Comparison of ENCODE assay signal across 19 cellular contexts in the genomic region with DNA sequence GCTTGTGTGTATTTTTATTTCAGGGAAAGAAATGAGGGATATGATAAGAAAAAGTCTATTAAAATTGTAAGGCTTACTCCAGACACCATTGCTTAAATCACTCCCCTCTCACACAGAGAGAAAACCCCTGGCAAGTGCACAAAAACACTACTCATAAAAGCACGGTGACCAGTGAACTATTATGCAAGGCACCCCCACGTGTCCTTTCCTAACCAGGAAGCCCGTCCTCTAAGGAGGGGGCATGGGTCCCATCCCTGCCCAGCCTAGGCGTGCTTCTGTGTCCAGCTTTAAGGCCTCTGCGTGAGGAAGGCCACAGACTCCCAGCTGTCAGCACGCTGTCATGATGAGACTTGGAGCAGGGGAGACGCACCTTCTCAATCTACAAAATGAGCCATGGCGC.
DNase-seq lines count a peak whose midpoint lies in the region; ATAC-seq, FAIRE-seq and TF ChIP-seq lines count a peak whose summit lies in the region.
"Had no signal": no experiment of that assay in that cellular context is flagged by ENCODE, and none has a peak within 500 bp of the region (broad histone marks: within the 10 kb centered on the region; RNA-seq: fewer than 3 reads in every experiment).

No MANE protein-coding gene starts in this region.

- no peak overlapping the region for H4K5ac ChIP-seq in IMR-90 (ENCODE audit: low read depth, low read length)

- DNase-seq in AG08395 (ENCODE audit: low spot score) (peak; percentile 47), IMR-90 (peak; percentile 56), endothelial cell of umbilical vein (ENCODE audit: low read depth, low spot score) (no peak), ovary (peak in 4 of 5 donors; percentile 40 to 72 (median 59)), anterior cingulate cortex (lab: John Stamatoyannopoulos, UW) (no peak), kidney (no peak), midbrain (lab: John Stamatoyannopoulos, UW) (no peak)
- DNase-seq: activated CD4-positive, CD25-positive, alpha-beta regulatory T cell treated with anti-CD3 and anti-CD28 coated beads, Interleukin-2, amount 50 U/mL, for 72 hours; activated effector memory CD4-positive, alpha-beta T cell treated with Interleukin-2 at 50 U/mL for 16 hours; left cardiac atrium; NCI-H1092 treated with DMSO at 0.1 percent for 48 hours; NCI-H69; OCI-M1; right cardiac atrium; T-helper 9 cell had no signal

- H3K4me3 ChIP-seq in IMR-90 (ENCODE audit: insufficient read depth, low read depth, low read length) (no peak overlapping the region), endothelial cell of umbilical vein (replicated peaks in 1 of 3; ENCODE audit: insufficient read depth in 1 of 3, low read depth in 1 of 3, low read length in 3 of 3) (no peak overlapping the region), ovary (no peak overlapping the region), kidney (ENCODE audit: low read length in 2 of 2) (no peak overlapping the region)
- H3K4me3 ChIP-seq: body of pancreas had no signal

- no peak overlapping the region for H3K56ac ChIP-seq in IMR-90 (ENCODE audit: extremely low read depth, insufficient read depth, low read length)

- H2AFZ ChIP-seq in IMR-90 (replicated peaks; ENCODE audit: low read length, poor library complexity), result no peak overlapping the region
- no peak overlapping the region for H2AFZ ChIP-seq in endothelial cell of umbilical vein (ENCODE audit: low read depth, low read length)

- H4K91ac ChIP-seq in IMR-90 (ENCODE audit: insufficient read depth, low read depth, low read length), result no peak overlapping the region

- no peak overlapping the region for H2BK120ac ChIP-seq in IMR-90 (ENCODE audit: low read depth, low read length)

- H3K27me3 ChIP-seq in IMR-90 (ENCODE audit: control insufficient read depth, insufficient read depth, low read length) (no peaks in the 10 kb centered on the region), endothelial cell of umbilical vein (ENCODE audit: control insufficient read depth in 2 of 2, insufficient read depth in 2 of 2, low read length in 2 of 2) (no peaks in the 10 kb centered on the region), ovary (no peaks in the 10 kb centered on the region)
- H3K27me3 ChIP-seq: body of pancreas had no signal

- peaks cover 0 to 14% of the 10 kb centered on the region in 2 experiments; a peak in 1 of 4 replicates for H3K79me1 ChIP-seq in IMR-90 (ENCODE audit: low read depth in 1 of 2, low read length in 2 of 2)

- no peaks in the 10 kb centered on the region for H3K79me2 ChIP-seq in endothelial cell of umbilical vein (ENCODE audit: control insufficient read depth, insufficient read depth, low read length)

- in situ Hi-C loops in IMR-90 (cut with MboI; ENCODE audit: low sequenced_read_pairs), result loop anchor here (5.0 kb wide), 1 partner anchor 605 kb away; no protein-coding TSS in a partner anchor

- TF ChIP-seq POLR2A in IMR-90 (IDR thresholded peaks at IDR 0.05; ENCODE audit: low read depth, low read length), result no peak
- no peak for TF ChIP-seq POLR2A in endothelial cell of umbilical vein (IDR thresholded peaks at IDR 0.05; ENCODE audit: low read depth, low read length)
- no peak for TF ChIP-seq POLR2A in ovary (IDR thresholded peaks at IDR 0.05)

- BruUV-seq in IMR-90 (replicated peaks; lab: Mats Ljungman, UMichigan) (TSS peak; percentile 32), endothelial cell of umbilical vein (replicated peaks; lab: Mats Ljungman, UMichigan) (TSS peak; percentile 8)

- H2BK15ac ChIP-seq in IMR-90 (ENCODE audit: low read depth, low read length), result no peak overlapping the region

- H2AK9ac ChIP-seq in IMR-90 (replicated peaks; ENCODE audit: low read depth, low read length, poor library complexity), result peak overlapping the region; percentile 7

- POLR2A ChIA-PET in IMR-90 (lab: Charles Lee; ENCODE audit: unreplicated experiment) (no interaction called here), endothelial cell of umbilical vein (lab: Charles Lee) (no interaction called here)

- no peak overlapping the region for H4K8ac ChIP-seq in IMR-90 (ENCODE audit: low read depth in 2 of 2, low read length in 2 of 2)

- no peak for ATAC-seq in IMR-90 (ENCODE audit: low read depth)
- ATAC-seq in GM21515 (IDR thresholded peaks at IDR 0.05; ENCODE audit: unreplicated experiment), result no peak
- ATAC-seq: body of pancreas, left cardiac atrium, right cardiac atrium had no signal

- H3K4me2 ChIP-seq in IMR-90 (ENCODE audit: low read depth, low read length) (no peak overlapping the region), endothelial cell of umbilical vein (ENCODE audit: insufficient read depth, low read length) (no peak overlapping the region)
- H3K4me2 ChIP-seq: KMS-11 had no signal

- H4K20me1 ChIP-seq in IMR-90 (ENCODE audit: insufficient read depth, low read length) (peaks cover 17% of the 10 kb centered on the region), endothelial cell of umbilical vein (replicated peaks; ENCODE audit: control insufficient read depth, extremely low read depth, insufficient read depth, low read length) (no peaks in the 10 kb centered on the region)

- H3K36me3 ChIP-seq in IMR-90 (ENCODE audit: control insufficient read depth, insufficient read depth, low read length) (peaks cover 38% of the 10 kb centered on the region), endothelial cell of umbilical vein (ENCODE audit: control insufficient read depth in 2 of 2, extremely low read depth in 1 of 2, insufficient read depth in 2 of 2, low read length in 2 of 2) (peaks cover 4 to 5% of the 10 kb centered on the region in 2 experiments), ovary (no peaks in the 10 kb centered on the region), kidney (ENCODE audit: control insufficient read depth in 1 of 2, insufficient read depth in 2 of 2, low read length in 2 of 2) (no peaks in the 10 kb centered on the region)

- intact Hi-C loops in IMR-90 (cut with micrococcal nuclease), result no loop called here
- intact Hi-C loops in endothelial cell of umbilical vein (cut with micrococcal nuclease), result no loop called here
- intact Hi-C loops in ovary (cut with DNase I), result loop anchor here in 2 of 4 donors (5.0 kb wide), 2 partner anchors 600 to 605 kb away; no protein-coding TSS in a partner anchor
- intact Hi-C loops in kidney (cut with DNase I), result no loop called here

- no peak for TF ChIP-seq EP300 in ovary (IDR thresholded peaks at IDR 0.05)

- no CpG with 5 or more reads among the region's 8 CpGs for WGBS in IMR-90 (ENCODE audit: extremely low coverage in 2 of 2, insufficient read length in 1 of 2), 2 experiments
- 51 to 54% (median 52%) methylated on average over 8 of the region's 8 CpGs for WGBS in ovary, 3 donors

- no peak overlapping the region for H2BK5ac ChIP-seq in IMR-90 (ENCODE audit: low read depth, low read length, poor library complexity, severe bottlenecking)

- H3K9me1 ChIP-seq in IMR-90 (ENCODE audit: insufficient read depth, low read length) (peaks cover 3% of the 10 kb centered on the region; the same call in 1 of the 2 replicates), endothelial cell of umbilical vein (replicated peaks; ENCODE audit: control insufficient read depth, extremely low read depth, insufficient read depth, low read length) (no peaks in the 10 kb centered on the region)

- CTCF ChIA-PET in IMR-90 (lab: Yijun Ruan, JAX) (no interaction called here), endothelial cell of umbilical vein (lab: Charles Lee) (no interaction called here)

- no peak overlapping the region for H2AK5ac ChIP-seq in IMR-90 (ENCODE audit: low read depth, low read length)

- H3K18ac ChIP-seq in IMR-90 (ENCODE audit: low read depth, low read length), result no peak overlapping the region

- no peak overlapping the region for H3K9ac ChIP-seq in IMR-90 (ENCODE audit: low read depth, low read length)
- no peak overlapping the region for H3K9ac ChIP-seq in endothelial cell of umbilical vein (replicated peaks; ENCODE audit: extremely low read depth, insufficient read depth, low read length)
- no peak overlapping the region for H3K9ac ChIP-seq in kidney (ENCODE audit: low read length in 2 of 2)
- H3K9ac ChIP-seq: KMS-11 had no signal

- dilution Hi-C loops in IMR-90 (cut with HindIII; ENCODE audit: low sequenced_read_pairs, unreplicated experiment), result no loop called here
- dilution Hi-C loops in endothelial cell of umbilical vein (cut with MboI; ENCODE audit: extremely low pct_ligation_motif_present, low sequenced_read_pairs), result no loop called here

- H3K4me1 ChIP-seq in IMR-90 (ENCODE audit: control insufficient read depth, insufficient read depth, low read length) (peaks cover 4% of the 10 kb centered on the region), endothelial cell of umbilical vein (ENCODE audit: control insufficient read depth, extremely low read depth, insufficient read depth, low read length) (peaks cover 16% of the 10 kb centered on the region), ovary (ENCODE audit: insufficient read depth) (peaks cover 6% of the 10 kb centered on the region), kidney (ENCODE audit: control insufficient read depth in 1 of 2, insufficient read depth in 1 of 2, low read depth in 1 of 2, low read length in 2 of 2) (peaks cover 5 to 8% of the 10 kb centered on the region in 2 donors)
- H3K4me1 ChIP-seq: body of pancreas had no signal

- H2BK20ac ChIP-seq in IMR-90 (ENCODE audit: low read depth, low read length), result no peak overlapping the region

- H3K4ac ChIP-seq in IMR-90 (ENCODE audit: low read depth, low read length), result no peak overlapping the region

- FAIRE-seq in endothelial cell of umbilical vein (lab: Jason Lieb, UNC) (no peak), kidney (lab: Jason Lieb, UNC) (no peak)
- FAIRE-seq: H54 had no signal

- no peak overlapping the region for H3K23ac ChIP-seq in IMR-90 (ENCODE audit: low read depth, low read length)

- no peak overlapping the region for H3K14ac ChIP-seq in IMR-90 (replicated peaks; ENCODE audit: low read depth, low read length)

- no peak overlapping the region for H3K27ac ChIP-seq in IMR-90 (ENCODE audit: insufficient read depth, low read length)
- no peak overlapping the region for H3K27ac ChIP-seq in endothelial cell of umbilical vein (ENCODE audit: insufficient read depth, low read depth, low read length)
- H3K27ac ChIP-seq in ovary, result peak overlapping the region in 1 of 2 donors; percentile 42
- H3K27ac ChIP-seq in kidney (ENCODE audit: low read depth in 2 of 2, low read length in 2 of 2), result no peak overlapping the region
- H3K27ac ChIP-seq: body of pancreas, KMS-11 had no signal

- H3K9me3 ChIP-seq in IMR-90 (ENCODE audit: control insufficient read depth, insufficient read depth, low read length), result no peaks in the 10 kb centered on the region
- H3K9me3 ChIP-seq in endothelial cell of umbilical vein (replicated peaks; ENCODE audit: control insufficient read depth, insufficient read depth, low read length), result no peaks in the 10 kb centered on the region
- H3K9me3 ChIP-seq in ovary, result no peaks in the 10 kb centered on the region
- no peaks in the 10 kb centered on the region for H3K9me3 ChIP-seq in kidney (ENCODE audit: control insufficient read depth in 1 of 2, low read length in 2 of 2)
- H3K9me3 ChIP-seq: body of pancreas had no signal

- TF ChIP-seq CTCF in IMR-90 (conservative IDR thresholded peaks at IDR 0.05; ENCODE audit: low read depth, low read length) (no peak), endothelial cell of umbilical vein (IDR thresholded peaks at IDR 0.05; ENCODE audit: extremely low read depth in 1 of 2, insufficient read depth in 1 of 2, low read depth in 1 of 2, low read length in 2 of 2) (no peak), ovary (IDR thresholded peaks at IDR 0.05) (no peak), kidney (IDR thresholded peaks at IDR 0.05; ENCODE audit: borderline replicate concordance, extremely low read depth, insufficient read depth) (no peak)

- TF ChIP-seq RAD21 in IMR-90 (IDR thresholded peaks at IDR 0.05; ENCODE audit: low read length), result no peak

Comparison
In these comparisons a context has a peak if more than half of its experiments do, and no peak if none do; other contexts are left out.
1. DNase-seq: peak in AG08395 (single experiment), IMR-90 (single experiment) and ovary (4 of 5); none in endothelial cell of umbilical vein (single experiment), anterior cingulate cortex (0 of 58), kidney (single experiment) and midbrain (single experiment).